1 cellular context compared by ENCODE assay signal in genomic region chr1:246582301-246583055, GRCh38.
A peak's percentile ranks its signal among the peaks of the same experiment; 100 is the strongest.
TF ChIP-seq lines count a peak whose summit lies in the region.

No MANE protein-coding gene starts in this region.

TF ChIP-seq in K562, 482 proteins besides CTCF, POLR2A, EP300 and RAD21 (continued from another document and continues in another):
- TF ChIP-seq ZBTB49 (CRISPR knock-in tag; IDR thresholded peaks at IDR 0.05; ENCODE audit: borderline replicate concordance) = no peak
- peak in 1 of 2 experiments; percentile 32; a peak in 2 of 4 replicates for TF ChIP-seq MAZ (CRISPR knock-in tag; conservative IDR thresholded peaks at IDR 0.05 in 1 of 2, IDR thresholded peaks at IDR 0.05 in 1 of 2)
- TF ChIP-seq SETDB1 (IDR thresholded peaks at IDR 0.05; ENCODE audit: low read length) = no peak
- no peak for TF ChIP-seq PPARD (CRISPR knock-in tag; IDR thresholded peaks at IDR 0.05)
- no peak for TF ChIP-seq SMARCA5 (IDR thresholded peaks at IDR 0.05)
- no peak; the same call in 1 of the 2 replicates for TF ChIP-seq HMGXB4 (CRISPR knock-in tag; IDR thresholded peaks at IDR 0.05)
- TF ChIP-seq NRF1 (conservative IDR thresholded peaks at IDR 0.05 in 1 of 2, IDR thresholded peaks at IDR 0.05 in 1 of 2) = 0 out of 4 replicates have a peak, but pooled peaks of 1 of the 2 experiments have one; percentile 36
- no peak for TF ChIP-seq ZNF639 (CRISPR knock-in tag; conservative IDR thresholded peaks at IDR 0.05 in 1 of 2, IDR thresholded peaks at IDR 0.05 in 1 of 2)
- 0 out of 6 replicates have a peak, but pooled peaks of 1 of the 3 experiments have one; percentile 25 for TF ChIP-seq ZBTB11 (CRISPR knock-in tag; IDR thresholded peaks at IDR 0.05)
- no peak for TF ChIP-seq MGA (IDR thresholded peaks at IDR 0.05)
- TF ChIP-seq SPI1 (IDR thresholded peaks at IDR 0.05; ENCODE audit: borderline replicate concordance, low read depth, low read length) = no peak
- TF ChIP-seq GATAD2B (IDR thresholded peaks at IDR 0.05; ENCODE audit: borderline replicate concordance) = no peak
- TF ChIP-seq HIVEP1 (CRISPR knock-in tag; IDR thresholded peaks at IDR 0.05) = no peak
- TF ChIP-seq BRCA1 (IDR thresholded peaks at IDR 0.05) = no peak
- TF ChIP-seq BRCA1 (CRISPR knock-in tag; IDR thresholded peaks at IDR 0.05) = no peak
- no peak for TF ChIP-seq STAT5A (IDR thresholded peaks at IDR 0.05; ENCODE audit: borderline replicate concordance, low read length)
- TF ChIP-seq THAP7 (CRISPR knock-in tag; IDR thresholded peaks at IDR 0.05) = no peak
- 0 out of 3 replicates have a peak, but pooled peaks of 1 of the 2 experiments have one; percentile 48 for TF ChIP-seq CBX3 (IDR thresholded peaks at IDR 0.05; ENCODE audit: borderline replicate concordance in 1 of 2, low read length in 2 of 2)
- TF ChIP-seq ARID4B (CRISPR knock-in tag; IDR thresholded peaks at IDR 0.05) = no peak
- TF ChIP-seq HLTF (IDR thresholded peaks at IDR 0.05) = no peak
- TF ChIP-seq NBN (IDR thresholded peaks at IDR 0.05; ENCODE audit: low read depth) = peak; percentile 79; the same call in 1 of the 2 replicates
- TF ChIP-seq CCNT2 (IDR thresholded peaks at IDR 0.05; ENCODE audit: borderline replicate concordance, extremely low read depth, insufficient read length, low read depth, low read length) = no peak
- TF ChIP-seq ZNF77 (CRISPR knock-in tag; IDR thresholded peaks at IDR 0.05) = no peak
- no peak for TF ChIP-seq PHB (CRISPR knock-in tag; IDR thresholded peaks at IDR 0.05)
- TF ChIP-seq MED1 (CRISPR knock-in tag; IDR thresholded peaks at IDR 0.05; ENCODE audit: borderline replicate concordance) = no peak
- TF ChIP-seq ZNF143 (CRISPR knock-in tag; IDR thresholded peaks at IDR 0.05) = no peak
- TF ChIP-seq ELF1 (tag; IDR thresholded peaks at IDR 0.05) = no peak
- TF ChIP-seq NCOA1 (IDR thresholded peaks at IDR 0.05; ENCODE audit: low read depth) = no peak
- no peak for TF ChIP-seq YBX1 (IDR thresholded peaks at IDR 0.05)
- no peak for TF ChIP-seq NCOR1 (IDR thresholded peaks at IDR 0.05)
- no peak for TF ChIP-seq BMI1 (IDR thresholded peaks at IDR 0.05; ENCODE audit: low read length)
